1 cellular context compared by ENCODE assay signal in the genomic region with DNA sequence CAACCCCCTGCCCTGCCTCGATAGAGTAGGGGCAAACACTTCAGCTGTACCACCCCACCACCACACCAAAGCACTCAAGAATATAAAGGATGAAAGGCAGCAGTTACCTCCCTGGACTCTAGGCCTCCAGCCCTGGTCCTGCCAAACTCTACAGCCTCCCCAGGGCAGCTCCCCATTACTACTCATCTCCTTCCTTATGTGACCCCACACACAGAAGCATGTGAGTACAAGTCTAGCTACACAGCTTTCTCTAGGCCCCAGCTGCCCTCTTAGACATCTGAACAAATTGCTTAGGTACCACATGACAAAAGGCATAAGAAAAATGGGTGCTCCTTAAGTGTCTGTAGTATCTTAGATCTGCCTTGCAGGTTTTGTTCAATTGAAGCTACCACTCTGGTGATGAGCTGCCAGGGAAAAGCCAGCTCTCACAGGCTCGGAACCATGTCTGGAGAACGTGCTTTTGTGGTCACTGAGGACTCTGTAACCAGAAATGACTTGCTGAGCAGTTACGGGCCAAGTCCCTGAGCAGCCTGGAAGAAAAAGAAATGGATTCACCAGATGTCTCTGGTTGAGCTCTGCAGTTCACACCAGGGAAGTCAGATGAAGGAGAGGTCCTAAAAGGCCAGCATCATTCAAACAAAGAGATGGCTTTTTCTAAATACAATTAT.
TF ChIP-seq lines count a peak whose summit lies in the region.

No MANE protein-coding gene starts in this region.

TF ChIP-seq in H1, 55 proteins besides CTCF, POLR2A, EP300 and RAD21:
- no peak for TF ChIP-seq SP2 (IDR thresholded peaks at IDR 0.05; ENCODE audit: low read length)
- no peak for TF ChIP-seq HDAC6 (IDR thresholded peaks at IDR 0.05; ENCODE audit: low read depth, low read length)
- TF ChIP-seq, protein P1, sequence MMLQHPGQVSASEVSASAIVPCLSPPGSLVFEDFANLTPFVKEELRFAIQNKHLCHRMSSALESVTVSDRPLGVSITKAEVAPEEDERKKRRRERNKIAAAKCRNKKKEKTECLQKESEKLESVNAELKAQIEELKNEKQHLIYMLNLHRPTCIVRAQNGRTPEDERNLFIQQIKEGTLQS (IDR thresholded peaks at IDR 0.05; ENCODE audit: insufficient read depth, low read depth, low read length) = no peak
- TF ChIP-seq GABPA (IDR thresholded peaks at IDR 0.05; ENCODE audit: borderline replicate concordance, insufficient read depth, low read length) = no peak
- TF ChIP-seq TBP (IDR thresholded peaks at IDR 0.05; ENCODE audit: low read depth, low read length) = no peak
- TF ChIP-seq, protein P2, sequence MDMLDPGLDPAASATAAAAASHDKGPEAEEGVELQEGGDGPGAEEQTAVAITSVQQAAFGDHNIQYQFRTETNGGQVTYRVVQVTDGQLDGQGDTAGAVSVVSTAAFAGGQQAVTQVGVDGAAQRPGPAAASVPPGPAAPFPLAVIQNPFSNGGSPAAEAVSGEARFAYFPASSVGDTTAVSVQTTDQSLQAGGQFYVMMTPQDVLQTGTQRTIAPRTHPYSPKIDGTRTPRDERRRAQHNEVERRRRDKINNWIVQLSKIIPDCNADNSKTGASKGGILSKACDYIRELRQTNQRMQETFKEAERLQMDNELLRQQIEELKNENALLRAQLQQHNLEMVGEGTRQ (IDR thresholded peaks at IDR 0.05; ENCODE audit: low read length) = no peak
- TF ChIP-seq YY1 (IDR thresholded peaks at IDR 0.05; ENCODE audit: low read depth, low read length) = no peak
- no peak for TF ChIP-seq SUZ12 (IDR thresholded peaks at IDR 0.05; ENCODE audit: low read length)
- TF ChIP-seq EZH2 (IDR thresholded peaks at IDR 0.05; ENCODE audit: low read depth, low read length, severe bottlenecking) = no peak
- no peak for TF ChIP-seq TEAD4 (IDR thresholded peaks at IDR 0.05; ENCODE audit: low read depth, low read length)
TF ChIP-seq in H1: peak in this region for 0.
